8 cellular contexts compared by ENCODE assay signal in genomic region chr1:193185861-193186714, GRCh38. TPM values are rescaled to one million over a fixed set of nuclear protein-coding genes. Genes with fewer than 3 reads are reported as not detected.
DNase-seq lines count a peak whose midpoint lies in the region; ATAC-seq and TF ChIP-seq lines count a peak whose summit lies in the region.

Gene B3GALT2 (minus strand): TSS chr1:193186613. CDS start chr1:193181562, 5,051 bp downstream.

- H3K18ac ChIP-seq in neuronal stem cell (ENCODE audit: low read length), result no peak within 1 kb of the TSS

- peaks cover 4 to 11% of the 10 kb centered on the region in 2 donors for H3K4me1 ChIP-seq in neuronal stem cell (ENCODE audit: control insufficient read depth in 2 of 2, insufficient read depth in 1 of 2, low read depth in 1 of 2, low read length in 2 of 2)

- H2BK12ac ChIP-seq in neuronal stem cell (ENCODE audit: low read length), result no peak within 1 kb of the TSS

- H3K4ac ChIP-seq in neuronal stem cell (ENCODE audit: low read length), result no peak within 1 kb of the TSS

- H2BK5ac ChIP-seq in neuronal stem cell (ENCODE audit: low read length), result no peak within 1 kb of the TSS

- no peak within 1 kb of the TSS for H4K8ac ChIP-seq in neuronal stem cell (ENCODE audit: low read depth, low read length)

- WGBS in neuronal stem cell (ENCODE audit: extremely low coverage in 2 of 2, insufficient read length in 2 of 2, insufficient replicate concordance in 1 of 2), 2 donors, result no CpG with 5 or more reads among the region's 13 CpGs

- H3K36me3 ChIP-seq in WERI-Rb-1 (no peaks in the 10 kb centered on the region), neuronal stem cell (replicated peaks in 1 of 2; ENCODE audit: control insufficient read depth in 2 of 2, insufficient read depth in 2 of 2, low read length in 2 of 2) (peaks cover 0 to under 1% of the 10 kb centered on the region in 2 donors)

- H3K79me1 ChIP-seq in neuronal stem cell (ENCODE audit: low read depth, low read length), result no peaks in the 10 kb centered on the region

- no peak within 1 kb of the TSS for H2BK120ac ChIP-seq in neuronal stem cell (ENCODE audit: low read depth, low read length)

- DNase-seq in D341Med (ENCODE audit: low spot score) (peak; percentile 62), NCI-H1417 (lab: John Stamatoyannopoulos, UW) (peak in 2 of 3 experiments; percentile 73 to 84), WERI-Rb-1 (peak; percentile 48), foreskin fibroblast (peak in 1 of 2 donors; percentile 43), neuronal stem cell (ENCODE audit: low spot score) (no peak), cerebellar nuclear complex (lab: John Stamatoyannopoulos, UW) (no peak)
- no peak for DNase-seq in activated CD8-positive, alpha-beta memory T cell treated with anti-CD3 and anti-CD28 coated beads, Interleukin-2, amount 50 U/mL, for 48 hours

- H3K4me2 ChIP-seq in neuronal stem cell (ENCODE audit: insufficient read depth, low read length, poor library complexity, severe bottlenecking), result no peak within 1 kb of the TSS

- no peaks in the 10 kb centered on the region for H3K27me3 ChIP-seq in WERI-Rb-1 (ENCODE audit: insufficient read depth, low read depth, severe bottlenecking)
- H3K27me3 ChIP-seq in neuronal stem cell (ENCODE audit: control insufficient read depth in 3 of 3, insufficient read depth in 3 of 3, low read depth in 1 of 3, low read length in 3 of 3), result no peaks in the 10 kb centered on the region

- ATAC-seq in GM19035 (IDR thresholded peaks at IDR 0.05; ENCODE audit: unreplicated experiment), result no peak

- H3K9me3 ChIP-seq in WERI-Rb-1 (ENCODE audit: severe bottlenecking) (no peaks in the 10 kb centered on the region), neuronal stem cell (replicated peaks in 1 of 2; ENCODE audit: control insufficient read depth in 2 of 2, insufficient read depth in 1 of 2, low read depth in 1 of 2, low read length in 2 of 2) (no peaks in the 10 kb centered on the region)

- H3K27ac ChIP-seq in WERI-Rb-1, result peak within 1 kb of the TSS; percentile 59
- H3K27ac ChIP-seq in neuronal stem cell (replicated peaks; ENCODE audit: low read length), result peak within 1 kb of the TSS; percentile 5

- no peak within 1 kb of the TSS for H3K23ac ChIP-seq in neuronal stem cell (ENCODE audit: low read depth, low read length, poor library complexity)

- TF ChIP-seq CTCF in WERI-Rb-1 (IDR thresholded peaks at IDR 0.05; ENCODE audit: low read depth, low read length) (no peak), foreskin fibroblast (IDR thresholded peaks at IDR 0.05; ENCODE audit: low read depth, low read length) (no peak)

- no peak within 1 kb of the TSS for H3K9ac ChIP-seq in neuronal stem cell (ENCODE audit: low read depth, low read length, poor library complexity)

- no peak within 1 kb of the TSS for H3K14ac ChIP-seq in neuronal stem cell (ENCODE audit: low read length)

- no peak within 1 kb of the TSS for H2BK15ac ChIP-seq in neuronal stem cell (ENCODE audit: low read length)

- H4K91ac ChIP-seq in neuronal stem cell (ENCODE audit: low read depth, low read length, poor library complexity), result no peak within 1 kb of the TSS

- H3K4me3 ChIP-seq in WERI-Rb-1 (ENCODE audit: low read depth, low read length), result peak within 1 kb of the TSS; percentile 26
- H3K4me3 ChIP-seq in foreskin fibroblast (ENCODE audit: low read depth in 1 of 2, low read length in 2 of 2), result peak within 1 kb of the TSS; percentile 33 to 48
- peak within 1 kb of the TSS in 1 of 2 donors; percentile 35 for H3K4me3 ChIP-seq in neuronal stem cell (ENCODE audit: low read length in 2 of 2)

- no peak within 1 kb of the TSS for H2AK5ac ChIP-seq in neuronal stem cell (ENCODE audit: low read depth, low read length)

- H2AFZ ChIP-seq in neuronal stem cell (ENCODE audit: low read length), result no peak within 1 kb of the TSS

RNA-seq across cellular contexts. Expression of gene B3GALT2, which starts in this region (rescaled TPM):
- polyA plus RNA-seq in neuronal stem cell (2013, experiment 1 of 2), result 0.01 TPM
- 0.03 TPM for polyA plus RNA-seq in neuronal stem cell (2013, experiment 2 of 2)

Comparison
In these comparisons a context has a peak if more than half of its experiments do, and no peak if none do; other contexts are left out.
1. DNase-seq: peak in D341Med (single experiment), NCI-H1417 (2 of 3) and WERI-Rb-1 (single experiment); none in neuronal stem cell (single experiment), cerebellar nuclear complex (0 of 2) and activated CD8-positive, alpha-beta memory T cell treated with anti-CD3 and anti-CD28 coated beads, Interleukin-2, amount 50 U/mL, for 48 hours (single experiment).